ENCODE assay signal across 14 cellular contexts in genomic region chr16:15781650-15782049, GRCh38.
A peak's percentile ranks its signal among the peaks of the same experiment; 100 is the strongest.
DNase-seq lines count a peak whose midpoint lies in the region; ATAC-seq and TF ChIP-seq lines count a peak whose summit lies in the region.
"Had no signal": no experiment of that assay in that cellular context is flagged by ENCODE, and none has a peak within 500 bp of the region (broad histone marks: within the 10 kb centered on the region; RNA-seq: fewer than 3 reads in every experiment).

No MANE protein-coding gene starts in this region.

- no peak overlapping the region for H3K9ac ChIP-seq in rectal smooth muscle tissue (ENCODE audit: low read length)
- H3K9ac ChIP-seq: KMS-11 had no signal

- 86 to 97% methylated on average over 3 of the region's 3 CpGs for WGBS in gastroesophageal sphincter (ENCODE audit: low coverage in 1 of 2), 2 donors

- intact Hi-C loops in tibial artery (cut with DNase I; ENCODE audit: low total_unique reads), result no loop called here

- no peak overlapping the region for H3K4me3 ChIP-seq in HEK293 (ENCODE audit: low read depth, low read length)
- H3K4me3 ChIP-seq in gastroesophageal sphincter, result no peak overlapping the region
- no peak overlapping the region for H3K4me3 ChIP-seq in rectal smooth muscle tissue (ENCODE audit: low read length)
- H3K4me3 ChIP-seq in tibial artery, result no peak overlapping the region

- POLR2A ChIA-PET in HEK293 (lab: Yijun Ruan, JAX), result no interaction called here

- H3K27ac ChIP-seq in HEK293 (ENCODE audit: extremely low read depth, low read depth, low read length), result no peak overlapping the region
- peak overlapping the region; percentile 37 to 78 (median 72) for H3K27ac ChIP-seq in gastroesophageal sphincter
- H3K27ac ChIP-seq in rectal smooth muscle tissue (ENCODE audit: low read depth, low read length), result peak overlapping the region; percentile 11
- peak overlapping the region; percentile 45 to 74 for H3K27ac ChIP-seq in tibial artery
- H3K27ac ChIP-seq: HL-60, KMS-11 had no signal

- TF ChIP-seq POLR2A in gastroesophageal sphincter (IDR thresholded peaks at IDR 0.05), result no peak

- H3K4me1 ChIP-seq in HEK293 (ENCODE audit: control insufficient read depth, insufficient read depth, low read length) (no peaks in the 10 kb centered on the region), gastroesophageal sphincter (peaks cover under 1 to 99% (median 3%) of the 10 kb centered on the region in 3 donors), rectal smooth muscle tissue (ENCODE audit: control insufficient read depth, insufficient read depth, low read length) (peaks cover 37% of the 10 kb centered on the region), tibial artery (peaks cover 0 to 86% (median 25%) of the 10 kb centered on the region in 4 donors)

- no peaks in the 10 kb centered on the region for H3K27me3 ChIP-seq in gastroesophageal sphincter
- H3K27me3 ChIP-seq in rectal smooth muscle tissue (ENCODE audit: control insufficient read depth, insufficient read depth, low read length), result no peaks in the 10 kb centered on the region
- H3K27me3 ChIP-seq in tibial artery, result no peaks in the 10 kb centered on the region

- H3K9me3 ChIP-seq in HEK293 (ENCODE audit: control insufficient read depth, insufficient read depth, low read depth, low read length), result no peaks in the 10 kb centered on the region
- H3K9me3 ChIP-seq in gastroesophageal sphincter, result no peaks in the 10 kb centered on the region
- H3K9me3 ChIP-seq in tibial artery, result no peaks in the 10 kb centered on the region

- no peak for ATAC-seq in gastroesophageal sphincter
- no peak for ATAC-seq in HG03025 (IDR thresholded peaks at IDR 0.05; ENCODE audit: low FRiP score, unreplicated experiment)

- TF ChIP-seq CTCF in HEK293 (tag by site-specific recombination; IDR thresholded peaks at IDR 0.05) (no peak), gastroesophageal sphincter (IDR thresholded peaks at IDR 0.05) (no peak), tibial artery (IDR thresholded peaks at IDR 0.05) (no peak)

- no peaks in the 10 kb centered on the region for H3K36me3 ChIP-seq in HEK293 (ENCODE audit: control insufficient read depth in 2 of 2, insufficient read depth in 1 of 2, low read length in 2 of 2)
- peaks cover 0 to 99% of the 10 kb centered on the region in 2 donors for H3K36me3 ChIP-seq in gastroesophageal sphincter
- peaks cover 28% of the 10 kb centered on the region for H3K36me3 ChIP-seq in rectal smooth muscle tissue (ENCODE audit: control insufficient read depth, insufficient read depth, low read length)
- peaks cover 93 to 99% (median 95%) of the 10 kb centered on the region in 3 donors for H3K36me3 ChIP-seq in tibial artery

- CTCF ChIA-PET in HEK293 (lab: Yijun Ruan, JAX), result interaction anchor here (1.3 to 2.0 kb wide), 2 partner anchors 16 to 40 kb away, joined by 4 to 8 read pairs; no protein-coding TSS in a partner anchor

- TF ChIP-seq EP300 in gastroesophageal sphincter (IDR thresholded peaks at IDR 0.05), result no peak

- DNase-seq in tibial artery (no peak), Ammon's horn (ENCODE audit: low spot score) (no peak), HT-29 (ENCODE audit: low spot score) (no peak)
- DNase-seq: CD4-positive, alpha-beta memory T cell; DMS153; DMS79 treated with DMSO at 0.1 percent for 48 hours; GF-D8; H9 had no signal

TF ChIP-seq in HEK293, 187 proteins besides CTCF, POLR2A, EP300 and RAD21:
- TF ChIP-seq ZNF394 (tag by site-specific recombination; IDR thresholded peaks at IDR 0.05; ENCODE audit: borderline replicate concordance) (no peak), ZNF792 (tag by site-specific recombination; IDR thresholded peaks at IDR 0.05) (0 out of 2 replicates have a peak, but pooled peaks have one; percentile 45)
